In genomic region chr2:216108967-216109921, GRCh38 we compare ENCODE assay signal across 8 cellular contexts. TPM values are rescaled to one million over a fixed set of nuclear protein-coding genes. Genes with fewer than 3 reads are reported as not detected.
DNase-seq lines count a peak whose midpoint lies in the region; ATAC-seq and TF ChIP-seq lines count a peak whose summit lies in the region.

Gene XRCC5, plus strand, starts transcription at chr2:216109348. Its CDS starts 89 bp downstream, at chr2:216109437.

- H3K23me2 ChIP-seq in H9 (ENCODE audit: insufficient read length, low read depth, low read length, poor library complexity, severe bottlenecking) = peaks cover 3% of the 10 kb centered on the region

- no peak within 1 kb of the TSS for H4K91ac ChIP-seq in H9 (ENCODE audit: insufficient read length, low read depth, low read length)

- peak within 1 kb of the TSS; percentile 84 for H4K5ac ChIP-seq in H9 (ENCODE audit: insufficient read length, low read depth, low read length)

- H3K4me1 Mint-ChIP-seq in H9 = peaks cover 38 to 53% of the 10 kb centered on the region in 2 experiments
- H3K4me1 Mint-ChIP-seq in naive thymus-derived CD8-positive, alpha-beta T cell = peaks cover 25 to 60% (median 53%) of the 10 kb centered on the region in 4 donors
- H3K4me1 Mint-ChIP-seq in stimulated activated naive B cell treated with anti-CD40 and anti-IgM and Interleukin-4, amounts not matched to agents 10 μg/mL and 1 μg/mL and 100 μg/mL, for 72 hours = peaks cover 29 to 45% of the 10 kb centered on the region in 2 donors

- TF ChIP-seq CTCF in H9 (conservative IDR thresholded peaks at IDR 0.05) = no peak
- TF ChIP-seq CTCF in fibroblast of mammary gland (conservative IDR thresholded peaks at IDR 0.05; ENCODE audit: control insufficient read depth, insufficient read depth, low read depth, low read length) = no peak

- H3K79me1 ChIP-seq in H9 (ENCODE audit: insufficient read depth, low read depth, low read length, poor library complexity, severe bottlenecking) = no peaks in the 10 kb centered on the region

- no peaks in the 10 kb centered on the region for H4K20me1 ChIP-seq in H9 (ENCODE audit: control insufficient read depth, insufficient read depth, insufficient read length)

- peaks cover 0 to 3% of the 10 kb centered on the region in 2 experiments; a peak in 2 of 5 replicates for H3K9me3 Mint-ChIP-seq in H9
- H3K9me3 Mint-ChIP-seq in naive thymus-derived CD8-positive, alpha-beta T cell = no peaks in the 10 kb centered on the region
- H3K9me3 Mint-ChIP-seq in stimulated activated naive B cell treated with anti-CD40 and anti-IgM and Interleukin-4, amounts not matched to agents 10 μg/mL and 1 μg/mL and 100 μg/mL, for 72 hours = peaks cover 0 to under 1% of the 10 kb centered on the region in 2 donors

- peaks cover 32 to 46% (median 43%) of the 10 kb centered on the region in 3 experiments for H3K36me3 Mint-ChIP-seq in H9 (ENCODE audit: insufficient read depth in 1 of 3, low read depth in 3 of 3)
- peaks cover under 1 to 40% (median 9%) of the 10 kb centered on the region in 3 donors for H3K36me3 Mint-ChIP-seq in naive thymus-derived CD8-positive, alpha-beta T cell
- H3K36me3 Mint-ChIP-seq in stimulated activated naive B cell treated with anti-CD40 and anti-IgM and Interleukin-4, amounts not matched to agents 10 μg/mL and 1 μg/mL and 100 μg/mL, for 72 hours = peaks cover 28 to 37% of the 10 kb centered on the region in 2 donors

- H3K18ac ChIP-seq in H9 (ENCODE audit: insufficient read length, low read depth, low read length) = peak within 1 kb of the TSS; percentile 94

- POLR2A ChIA-PET in naive thymus-derived CD8-positive, alpha-beta T cell (lab: Charles Lee) = interaction anchor here (0.7 to 4.5 kb wide), 14 partner anchors 8 to 797 kb away, joined by 3 to 96 read pairs (median 4); partner anchors contain the start of genes ATIC, PECR, RPL37A and TMEM169

- no peaks in the 10 kb centered on the region; the same call in 1 of the 2 replicates for H3K4me1 ChIP-seq in H9 (ENCODE audit: insufficient read depth, low read length)

- H2BK15ac ChIP-seq in H9 (ENCODE audit: low read depth, low read length) = no peak within 1 kb of the TSS

- DNase-seq in EL (peak; percentile 96), H9 (peak; percentile 98), MG63 (peak; percentile 94), SHP77 (lab: John Stamatoyannopoulos, UW) (peak; percentile 95 to 96), fibroblast of mammary gland (ENCODE audit: low read depth) (peak; percentile 95)
- DNase-seq in activated T-helper 9 cell treated with anti-CD3 and anti-CD28 coated beads, Interleukin-2, amount 50 U/mL, for 16 hours (ENCODE audit: low read depth) = peak; percentile 96
- peak; percentile 93 to 98 (median 97) for DNase-seq in naive thymus-derived CD8-positive, alpha-beta T cell
- peak; percentile 95 for DNase-seq in stimulated activated naive B cell treated with anti-CD40 and anti-IgM and Interleukin-4, amounts not matched to agents 10 μg/mL and 1 μg/mL and 100 μg/mL, for 72 hours

- peaks cover 18% of the 10 kb centered on the region; the same call in 1 of the 2 replicates for H3K79me2 ChIP-seq in H9 (ENCODE audit: insufficient read depth, low read length)

- no peak within 1 kb of the TSS for H2BK20ac ChIP-seq in H9 (ENCODE audit: low read depth, low read length, poor library complexity, severe bottlenecking)

- no peak within 1 kb of the TSS for H2BK12ac ChIP-seq in H9 (ENCODE audit: insufficient read length, low read depth, low read length)

- H3K9ac ChIP-seq in H9 (ENCODE audit: extremely low read depth, insufficient read length, low read length) = peak within 1 kb of the TSS; percentile 99

- peaks cover 47% of the 10 kb centered on the region for H3K36me3 ChIP-seq in MG63

- H3T11ph ChIP-seq in H9 (ENCODE audit: low read length) = no peak within 1 kb of the TSS

- peak within 1 kb of the TSS; percentile 70 for H3K4me2 ChIP-seq in H9 (ENCODE audit: insufficient read depth, insufficient read length, low read length)

- H3K9me3 ChIP-seq in H9 (ENCODE audit: control insufficient read depth, low read depth, low read length) (no peaks in the 10 kb centered on the region), MG63 (no peaks in the 10 kb centered on the region)

- ATAC-seq in naive thymus-derived CD8-positive, alpha-beta T cell = peak; percentile 81 to 88
- ATAC-seq in stimulated activated naive B cell treated with anti-CD40 and anti-IgM and Interleukin-4, amounts not matched to agents 10 μg/mL and 1 μg/mL and 100 μg/mL, for 72 hours (replicated peaks) = peak; percentile 85 to 89

- H2BK5ac ChIP-seq in H9 (ENCODE audit: insufficient read length, low read length) = peak within 1 kb of the TSS; percentile 77

- peak within 1 kb of the TSS; percentile 79 for H2AK5ac ChIP-seq in H9 (ENCODE audit: insufficient read length, low read length)

- no peak within 1 kb of the TSS for H2BK120ac ChIP-seq in H9 (ENCODE audit: low read depth, low read length, poor library complexity, severe bottlenecking)

- no peak within 1 kb of the TSS for H2AFZ ChIP-seq in H9 (ENCODE audit: low read length)

- H3K27ac Mint-ChIP-seq in H9 = peak within 1 kb of the TSS; percentile 99 to 100 (median 100)
- peak within 1 kb of the TSS; percentile 100 for H3K27ac Mint-ChIP-seq in naive thymus-derived CD8-positive, alpha-beta T cell
- H3K27ac Mint-ChIP-seq in stimulated activated naive B cell treated with anti-CD40 and anti-IgM and Interleukin-4, amounts not matched to agents 10 μg/mL and 1 μg/mL and 100 μg/mL, for 72 hours = peak within 1 kb of the TSS; percentile 99

- H3K4me3 Mint-ChIP-seq in H9 = peak within 1 kb of the TSS; percentile 99 to 100
- H3K4me3 Mint-ChIP-seq in naive thymus-derived CD8-positive, alpha-beta T cell = peak within 1 kb of the TSS; percentile 98 to 100 (median 100)
- H3K4me3 Mint-ChIP-seq in stimulated activated naive B cell treated with anti-CD40 and anti-IgM and Interleukin-4, amounts not matched to agents 10 μg/mL and 1 μg/mL and 100 μg/mL, for 72 hours = peak within 1 kb of the TSS; percentile 97 to 99

- peak within 1 kb of the TSS; percentile 88 for H3K14ac ChIP-seq in H9 (ENCODE audit: insufficient read depth, low read length)

- no peak within 1 kb of the TSS for H3K56ac ChIP-seq in H9 (ENCODE audit: insufficient read length, low read depth, low read length)

- no peak within 1 kb of the TSS for H3K23ac ChIP-seq in H9 (ENCODE audit: insufficient read length, low read depth, low read length)

- no peak within 1 kb of the TSS for H4K8ac ChIP-seq in H9 (replicated peaks; ENCODE audit: insufficient read length, low read depth, low read length)

- no peaks in the 10 kb centered on the region for H3K27me3 Mint-ChIP-seq in H9 (ENCODE audit: low read depth)
- peaks cover 0 to 3% (median 0%) of the 10 kb centered on the region in 5 donors for H3K27me3 Mint-ChIP-seq in naive thymus-derived CD8-positive, alpha-beta T cell
- peaks cover 5 to 10% of the 10 kb centered on the region in 2 donors for H3K27me3 Mint-ChIP-seq in stimulated activated naive B cell treated with anti-CD40 and anti-IgM and Interleukin-4, amounts not matched to agents 10 μg/mL and 1 μg/mL and 100 μg/mL, for 72 hours

- no peaks in the 10 kb centered on the region for H3K27me3 ChIP-seq in H9 (ENCODE audit: insufficient read depth, low read length)
- no peaks in the 10 kb centered on the region for H3K27me3 ChIP-seq in MG63

- H3K27ac ChIP-seq in H9 (ENCODE audit: insufficient read length, low read depth, low read length) = peak within 1 kb of the TSS; percentile 66

- no peak within 1 kb of the TSS; the same call in 1 of the 2 replicates for H3K4ac ChIP-seq in H9 (ENCODE audit: low read depth, low read length)

- no CpG with 5 or more reads among the region's 57 CpGs for WGBS in H9 (ENCODE audit: extremely low coverage, insufficient read length, low lambda C conversion rate)

- H3K4me3 ChIP-seq in MG63 (peak within 1 kb of the TSS; percentile 94), fibroblast of mammary gland (ENCODE audit: control insufficient read depth, low read depth, low read length) (peak within 1 kb of the TSS; percentile 98)

RNA-seq across cellular contexts. Expression of gene XRCC5, which starts in this region (rescaled TPM):
- 613 and 618 TPM in 2 replicates for total RNA-seq in H9 (2021)
- total RNA-seq in MG63 (2014; rRNA removed; shearing (Covaris generic); ENCODE audit: low replicate concordance) = 313 and 393 TPM in 2 replicates
- 100 to 1,000 TPM; 231 to 245 TPM for total RNA-seq in naive thymus-derived CD8-positive, alpha-beta T cell
- polyA plus RNA-seq in naive thymus-derived CD8-positive, alpha-beta T cell = 100 to 1,000 TPM; 311 to 364 (median 348) TPM

Comparison
In these comparisons a context has a peak if more than half of its experiments do, and no peak if none do; other contexts are left out.
1. Peak in every context shown above with its lines: DNase-seq, ATAC-seq, H3K4me3 ChIP-seq and H3K27ac ChIP-seq.